11 cellular contexts compared by ENCODE assay signal in genomic region chr14:81550001-81550642, GRCh38. TPM values are rescaled to one million over a fixed set of nuclear protein-coding genes. Genes with fewer than 3 reads are reported as not detected.
A peak's percentile ranks its signal among the peaks of the same experiment; 100 is the strongest.
DNase-seq lines count a peak whose midpoint lies in the region; ATAC-seq and TF ChIP-seq lines count a peak whose summit lies in the region.
"Had no signal": no experiment of that assay in that cellular context is flagged by ENCODE, and none has a peak within 500 bp of the region (broad histone marks: within the 10 kb centered on the region; RNA-seq: fewer than 3 reads in every experiment).

No MANE protein-coding gene starts in this region.

- H3K4me1 ChIP-seq in osteoblast (ENCODE audit: insufficient read depth, low read length) = no peaks in the 10 kb centered on the region

- no peak overlapping the region for H2AFZ ChIP-seq in osteoblast (ENCODE audit: low read length)

- no peaks in the 10 kb centered on the region for H3K36me3 ChIP-seq in osteoblast (ENCODE audit: insufficient read depth, low read length)

- H3K4me3 ChIP-seq in osteoblast (ENCODE audit: insufficient read depth, low read length) = no peak overlapping the region

- no peak overlapping the region for H3K27ac ChIP-seq in osteoblast (ENCODE audit: low read depth, low read length)

- H4K20me1 ChIP-seq in osteoblast (ENCODE audit: insufficient read depth, low read length) = no peaks in the 10 kb centered on the region

- H3K27me3 ChIP-seq in osteoblast (ENCODE audit: insufficient read depth, low read length) = no peaks in the 10 kb centered on the region

- H3K4me2 ChIP-seq in osteoblast (ENCODE audit: insufficient read depth, low read length) = no peak overlapping the region

- H3K79me2 ChIP-seq in osteoblast (ENCODE audit: insufficient read depth, low read length) = no peaks in the 10 kb centered on the region

- DNase-seq in NK-92 (lab: John Stamatoyannopoulos, UW; ENCODE audit: unreplicated experiment) = no peak
- no peak for DNase-seq in osteoblast (ENCODE audit: insufficient read length, low spot score, missing footprints)
- no peak for DNase-seq in hepatic stellate cell (ENCODE audit: low spot score)
- no peak for DNase-seq in DMS 273 treated with DMSO at 0.1 percent for 48 hours (lab: John Stamatoyannopoulos, UW)
- DNase-seq: IMR-90; naive thymus-derived CD8-positive, alpha-beta T cell; NCI-H226 had no signal

- no peaks in the 10 kb centered on the region for H3K9me3 ChIP-seq in osteoblast (ENCODE audit: low read depth, low read length)

- peak; percentile 90 for ATAC-seq in GM18502 (IDR thresholded peaks at IDR 0.05; ENCODE audit: poor library complexity, unreplicated experiment)
- peak; percentile 82 for ATAC-seq in GM19372 (IDR thresholded peaks at IDR 0.05; ENCODE audit: low read depth, unreplicated experiment)
- ATAC-seq in HG02840 (IDR thresholded peaks at IDR 0.05; ENCODE audit: low FRiP score, unreplicated experiment) = peak; percentile 96
- peak; percentile 90 for ATAC-seq in HG03520 (IDR thresholded peaks at IDR 0.05; ENCODE audit: unreplicated experiment)
- ATAC-seq: naive thymus-derived CD8-positive, alpha-beta T cell had no signal

- no peak for TF ChIP-seq CTCF in osteoblast (IDR thresholded peaks at IDR 0.05; ENCODE audit: extremely low read depth, low read depth, low read length)

RNA-seq across cellular contexts. Expression of gene SEL1L, which starts 16.5 kb away (rescaled TPM):
- total RNA-seq in osteoblast = 132 and 151 TPM in 2 replicates
